Comparison of ENCODE assay signal across 2 cellular contexts in the genomic region with DNA sequence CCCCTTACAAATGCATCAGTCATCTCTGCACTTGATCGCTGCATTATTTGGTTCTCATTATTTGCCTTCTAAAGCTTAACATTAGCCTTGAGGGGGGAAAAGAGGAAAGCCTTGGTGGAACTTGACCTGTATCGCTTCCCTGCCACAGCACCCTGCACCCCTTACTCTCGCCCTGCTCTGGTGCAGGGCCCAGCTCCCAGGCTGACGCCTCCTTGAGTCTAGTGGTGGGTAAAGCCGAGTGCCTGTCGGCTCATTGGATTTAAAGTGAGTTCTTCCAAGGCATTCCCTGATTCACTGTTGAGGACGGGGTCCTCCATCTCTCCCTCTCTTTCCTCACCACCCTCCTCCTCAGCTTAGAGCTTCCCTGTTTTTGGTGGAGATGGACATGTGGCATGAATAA.
TF ChIP-seq lines count a peak whose summit lies in the region.

No MANE protein-coding gene starts in this region.

TF ChIP-seq in GM23338, 12 proteins besides CTCF, POLR2A, EP300 and RAD21 (continued from another document):
- TF ChIP-seq, protein P1, sequence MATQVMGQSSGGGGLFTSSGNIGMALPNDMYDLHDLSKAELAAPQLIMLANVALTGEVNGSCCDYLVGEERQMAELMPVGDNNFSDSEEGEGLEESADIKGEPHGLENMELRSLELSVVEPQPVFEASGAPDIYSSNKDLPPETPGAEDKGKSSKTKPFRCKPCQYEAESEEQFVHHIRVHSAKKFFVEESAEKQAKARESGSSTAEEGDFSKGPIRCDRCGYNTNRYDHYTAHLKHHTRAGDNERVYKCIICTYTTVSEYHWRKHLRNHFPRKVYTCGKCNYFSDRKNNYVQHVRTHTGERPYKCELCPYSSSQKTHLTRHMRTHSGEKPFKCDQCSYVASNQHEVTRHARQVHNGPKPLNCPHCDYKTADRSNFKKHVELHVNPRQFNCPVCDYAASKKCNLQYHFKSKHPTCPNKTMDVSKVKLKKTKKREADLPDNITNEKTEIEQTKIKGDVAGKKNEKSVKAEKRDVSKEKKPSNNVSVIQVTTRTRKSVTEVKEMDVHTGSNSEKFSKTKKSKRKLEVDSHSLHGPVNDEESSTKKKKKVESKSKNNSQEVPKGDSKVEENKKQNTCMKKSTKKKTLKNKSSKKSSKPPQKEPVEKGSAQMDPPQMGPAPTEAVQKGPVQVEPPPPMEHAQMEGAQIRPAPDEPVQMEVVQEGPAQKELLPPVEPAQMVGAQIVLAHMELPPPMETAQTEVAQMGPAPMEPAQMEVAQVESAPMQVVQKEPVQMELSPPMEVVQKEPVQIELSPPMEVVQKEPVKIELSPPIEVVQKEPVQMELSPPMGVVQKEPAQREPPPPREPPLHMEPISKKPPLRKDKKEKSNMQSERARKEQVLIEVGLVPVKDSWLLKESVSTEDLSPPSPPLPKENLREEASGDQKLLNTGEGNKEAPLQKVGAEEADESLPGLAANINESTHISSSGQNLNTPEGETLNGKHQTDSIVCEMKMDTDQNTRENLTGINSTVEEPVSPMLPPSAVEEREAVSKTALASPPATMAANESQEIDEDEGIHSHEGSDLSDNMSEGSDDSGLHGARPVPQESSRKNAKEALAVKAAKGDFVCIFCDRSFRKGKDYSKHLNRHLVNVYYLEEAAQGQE (IDR thresholded peaks at IDR 0.05; ENCODE audit: unreplicated experiment): no peak
- TF ChIP-seq JUNB (IDR thresholded peaks at IDR 0.05; ENCODE audit: unreplicated experiment) (no peak), STAT1 (IDR thresholded peaks at IDR 0.05; ENCODE audit: unreplicated experiment) (no peak), ZNF114 (CRISPR knock-in tag; IDR thresholded peaks at IDR 0.05) (no peak), EZH2phosphoT487 (IDR thresholded peaks at IDR 0.05; ENCODE audit: unreplicated experiment) (no peak), CREB1 (CRISPR knock-in tag; IDR thresholded peaks at IDR 0.05; ENCODE audit: low read depth) (no peak), POLR2AphosphoS5 (IDR thresholded peaks at IDR 0.05; ENCODE audit: low read depth) (no peak), EZH2 (IDR thresholded peaks at IDR 0.05; ENCODE audit: low read depth, unreplicated experiment) (no peak), ZNF331 (CRISPR knock-in tag; IDR thresholded peaks at IDR 0.05; ENCODE audit: low read depth) (no peak)
- TF ChIP-seq, protein P2, sequence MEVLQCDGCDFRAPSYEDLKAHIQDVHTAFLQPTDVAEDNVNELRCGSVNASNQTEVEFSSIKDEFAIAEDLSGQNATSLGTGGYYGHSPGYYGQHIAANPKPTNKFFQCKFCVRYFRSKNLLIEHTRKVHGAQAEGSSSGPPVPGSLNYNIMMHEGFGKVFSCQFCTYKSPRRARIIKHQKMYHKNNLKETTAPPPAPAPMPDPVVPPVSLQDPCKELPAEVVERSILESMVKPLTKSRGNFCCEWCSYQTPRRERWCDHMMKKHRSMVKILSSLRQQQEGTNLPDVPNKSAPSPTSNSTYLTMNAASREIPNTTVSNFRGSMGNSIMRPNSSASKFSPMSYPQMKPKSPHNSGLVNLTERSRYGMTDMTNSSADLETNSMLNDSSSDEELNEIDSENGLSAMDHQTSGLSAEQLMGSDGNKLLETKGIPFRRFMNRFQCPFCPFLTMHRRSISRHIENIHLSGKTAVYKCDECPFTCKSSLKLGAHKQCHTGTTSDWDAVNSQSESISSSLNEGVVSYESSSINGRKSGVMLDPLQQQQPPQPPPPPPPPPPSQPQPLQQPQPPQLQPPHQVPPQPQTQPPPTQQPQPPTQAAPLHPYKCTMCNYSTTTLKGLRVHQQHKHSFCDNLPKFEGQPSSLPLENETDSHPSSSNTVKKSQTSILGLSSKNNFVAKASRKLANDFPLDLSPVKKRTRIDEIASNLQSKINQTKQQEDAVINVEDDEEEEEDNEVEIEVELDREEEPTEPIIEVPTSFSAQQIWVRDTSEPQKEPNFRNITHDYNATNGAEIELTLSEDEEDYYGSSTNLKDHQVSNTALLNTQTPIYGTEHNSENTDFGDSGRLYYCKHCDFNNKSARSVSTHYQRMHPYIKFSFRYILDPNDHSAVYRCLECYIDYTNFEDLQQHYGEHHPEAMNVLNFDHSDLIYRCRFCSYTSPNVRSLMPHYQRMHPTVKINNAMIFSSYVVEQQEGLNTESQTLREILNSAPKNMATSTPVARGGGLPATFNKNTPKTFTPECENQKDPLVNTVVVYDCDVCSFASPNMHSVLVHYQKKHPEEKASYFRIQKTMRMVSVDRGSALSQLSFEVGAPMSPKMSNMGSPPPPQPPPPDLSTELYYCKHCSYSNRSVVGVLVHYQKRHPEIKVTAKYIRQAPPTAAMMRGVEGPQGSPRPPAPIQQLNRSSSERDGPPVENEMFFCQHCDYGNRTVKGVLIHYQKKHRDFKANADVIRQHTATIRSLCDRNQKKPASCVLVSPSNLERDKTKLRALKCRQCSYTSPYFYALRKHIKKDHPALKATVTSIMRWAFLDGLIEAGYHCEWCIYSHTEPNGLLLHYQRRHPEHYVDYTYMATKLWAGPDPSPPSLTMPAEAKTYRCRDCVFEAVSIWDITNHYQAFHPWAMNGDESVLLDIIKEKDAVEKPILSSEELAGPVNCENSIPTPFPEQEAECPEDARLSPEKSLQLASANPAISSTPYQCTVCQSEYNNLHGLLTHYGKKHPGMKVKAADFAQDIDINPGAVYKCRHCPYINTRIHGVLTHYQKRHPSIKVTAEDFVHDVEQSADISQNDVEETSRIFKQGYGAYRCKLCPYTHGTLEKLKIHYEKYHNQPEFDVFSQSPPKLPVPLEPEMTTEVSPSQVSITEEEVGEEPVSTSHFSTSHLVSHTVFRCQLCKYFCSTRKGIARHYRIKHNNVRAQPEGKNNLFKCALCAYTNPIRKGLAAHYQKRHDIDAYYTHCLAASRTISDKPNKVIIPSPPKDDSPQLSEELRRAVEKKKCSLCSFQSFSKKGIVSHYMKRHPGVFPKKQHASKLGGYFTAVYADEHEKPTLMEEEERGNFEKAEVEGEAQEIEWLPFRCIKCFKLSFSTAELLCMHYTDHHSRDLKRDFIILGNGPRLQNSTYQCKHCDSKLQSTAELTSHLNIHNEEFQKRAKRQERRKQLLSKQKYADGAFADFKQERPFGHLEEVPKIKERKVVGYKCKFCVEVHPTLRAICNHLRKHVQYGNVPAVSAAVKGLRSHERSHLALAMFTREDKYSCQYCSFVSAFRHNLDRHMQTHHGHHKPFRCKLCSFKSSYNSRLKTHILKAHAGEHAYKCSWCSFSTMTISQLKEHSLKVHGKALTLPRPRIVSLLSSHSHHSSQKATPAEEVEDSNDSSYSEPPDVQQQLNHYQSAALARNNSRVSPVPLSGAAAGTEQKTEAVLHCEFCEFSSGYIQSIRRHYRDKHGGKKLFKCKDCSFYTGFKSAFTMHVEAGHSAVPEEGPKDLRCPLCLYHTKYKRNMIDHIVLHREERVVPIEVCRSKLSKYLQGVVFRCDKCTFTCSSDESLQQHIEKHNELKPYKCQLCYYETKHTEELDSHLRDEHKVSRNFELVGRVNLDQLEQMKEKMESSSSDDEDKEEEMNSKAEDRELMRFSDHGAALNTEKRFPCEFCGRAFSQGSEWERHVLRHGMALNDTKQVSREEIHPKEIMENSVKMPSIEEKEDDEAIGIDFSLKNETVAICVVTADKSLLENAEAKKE (CRISPR knock-in tag; IDR thresholded peaks at IDR 0.05): no peak

TF ChIP-seq in WTC11, 78 proteins besides CTCF, POLR2A, EP300 and RAD21 (continued from another document):
- TF ChIP-seq, protein P3, sequence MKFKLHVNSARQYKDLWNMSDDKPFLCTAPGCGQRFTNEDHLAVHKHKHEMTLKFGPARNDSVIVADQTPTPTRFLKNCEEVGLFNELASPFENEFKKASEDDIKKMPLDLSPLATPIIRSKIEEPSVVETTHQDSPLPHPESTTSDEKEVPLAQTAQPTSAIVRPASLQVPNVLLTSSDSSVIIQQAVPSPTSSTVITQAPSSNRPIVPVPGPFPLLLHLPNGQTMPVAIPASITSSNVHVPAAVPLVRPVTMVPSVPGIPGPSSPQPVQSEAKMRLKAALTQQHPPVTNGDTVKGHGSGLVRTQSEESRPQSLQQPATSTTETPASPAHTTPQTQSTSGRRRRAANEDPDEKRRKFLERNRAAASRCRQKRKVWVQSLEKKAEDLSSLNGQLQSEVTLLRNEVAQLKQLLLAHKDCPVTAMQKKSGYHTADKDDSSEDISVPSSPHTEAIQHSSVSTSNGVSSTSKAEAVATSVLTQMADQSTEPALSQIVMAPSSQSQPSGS (CRISPR knock-in tag; IDR thresholded peaks at IDR 0.05; ENCODE audit: borderline replicate concordance, low read depth): no peak
- no peak for TF ChIP-seq GABPB1 (CRISPR knock-in tag; IDR thresholded peaks at IDR 0.05)
- no peak for TF ChIP-seq ZNF138 (CRISPR knock-in tag; conservative IDR thresholded peaks at IDR 0.05)
- TF ChIP-seq, protein P4, sequence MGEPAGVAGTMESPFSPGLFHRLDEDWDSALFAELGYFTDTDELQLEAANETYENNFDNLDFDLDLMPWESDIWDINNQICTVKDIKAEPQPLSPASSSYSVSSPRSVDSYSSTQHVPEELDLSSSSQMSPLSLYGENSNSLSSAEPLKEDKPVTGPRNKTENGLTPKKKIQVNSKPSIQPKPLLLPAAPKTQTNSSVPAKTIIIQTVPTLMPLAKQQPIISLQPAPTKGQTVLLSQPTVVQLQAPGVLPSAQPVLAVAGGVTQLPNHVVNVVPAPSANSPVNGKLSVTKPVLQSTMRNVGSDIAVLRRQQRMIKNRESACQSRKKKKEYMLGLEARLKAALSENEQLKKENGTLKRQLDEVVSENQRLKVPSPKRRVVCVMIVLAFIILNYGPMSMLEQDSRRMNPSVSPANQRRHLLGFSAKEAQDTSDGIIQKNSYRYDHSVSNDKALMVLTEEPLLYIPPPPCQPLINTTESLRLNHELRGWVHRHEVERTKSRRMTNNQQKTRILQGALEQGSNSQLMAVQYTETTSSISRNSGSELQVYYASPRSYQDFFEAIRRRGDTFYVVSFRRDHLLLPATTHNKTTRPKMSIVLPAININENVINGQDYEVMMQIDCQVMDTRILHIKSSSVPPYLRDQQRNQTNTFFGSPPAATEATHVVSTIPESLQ (CRISPR knock-in tag; IDR thresholded peaks at IDR 0.05): no peak
- TF ChIP-seq, protein P5, sequence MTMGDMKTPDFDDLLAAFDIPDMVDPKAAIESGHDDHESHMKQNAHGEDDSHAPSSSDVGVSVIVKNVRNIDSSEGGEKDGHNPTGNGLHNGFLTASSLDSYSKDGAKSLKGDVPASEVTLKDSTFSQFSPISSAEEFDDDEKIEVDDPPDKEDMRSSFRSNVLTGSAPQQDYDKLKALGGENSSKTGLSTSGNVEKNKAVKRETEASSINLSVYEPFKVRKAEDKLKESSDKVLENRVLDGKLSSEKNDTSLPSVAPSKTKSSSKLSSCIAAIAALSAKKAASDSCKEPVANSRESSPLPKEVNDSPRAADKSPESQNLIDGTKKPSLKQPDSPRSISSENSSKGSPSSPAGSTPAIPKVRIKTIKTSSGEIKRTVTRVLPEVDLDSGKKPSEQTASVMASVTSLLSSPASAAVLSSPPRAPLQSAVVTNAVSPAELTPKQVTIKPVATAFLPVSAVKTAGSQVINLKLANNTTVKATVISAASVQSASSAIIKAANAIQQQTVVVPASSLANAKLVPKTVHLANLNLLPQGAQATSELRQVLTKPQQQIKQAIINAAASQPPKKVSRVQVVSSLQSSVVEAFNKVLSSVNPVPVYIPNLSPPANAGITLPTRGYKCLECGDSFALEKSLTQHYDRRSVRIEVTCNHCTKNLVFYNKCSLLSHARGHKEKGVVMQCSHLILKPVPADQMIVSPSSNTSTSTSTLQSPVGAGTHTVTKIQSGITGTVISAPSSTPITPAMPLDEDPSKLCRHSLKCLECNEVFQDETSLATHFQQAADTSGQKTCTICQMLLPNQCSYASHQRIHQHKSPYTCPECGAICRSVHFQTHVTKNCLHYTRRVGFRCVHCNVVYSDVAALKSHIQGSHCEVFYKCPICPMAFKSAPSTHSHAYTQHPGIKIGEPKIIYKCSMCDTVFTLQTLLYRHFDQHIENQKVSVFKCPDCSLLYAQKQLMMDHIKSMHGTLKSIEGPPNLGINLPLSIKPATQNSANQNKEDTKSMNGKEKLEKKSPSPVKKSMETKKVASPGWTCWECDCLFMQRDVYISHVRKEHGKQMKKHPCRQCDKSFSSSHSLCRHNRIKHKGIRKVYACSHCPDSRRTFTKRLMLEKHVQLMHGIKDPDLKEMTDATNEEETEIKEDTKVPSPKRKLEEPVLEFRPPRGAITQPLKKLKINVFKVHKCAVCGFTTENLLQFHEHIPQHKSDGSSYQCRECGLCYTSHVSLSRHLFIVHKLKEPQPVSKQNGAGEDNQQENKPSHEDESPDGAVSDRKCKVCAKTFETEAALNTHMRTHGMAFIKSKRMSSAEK (CRISPR knock-in tag; IDR thresholded peaks at IDR 0.05; ENCODE audit: borderline replicate concordance): no peak
- no peak for TF ChIP-seq JAZF1 (CRISPR knock-in tag; IDR thresholded peaks at IDR 0.05)
- no peak for TF ChIP-seq ZNF317 (CRISPR knock-in tag; IDR thresholded peaks at IDR 0.05; ENCODE audit: borderline replicate concordance, low read depth)
- TF ChIP-seq TCF7 (CRISPR knock-in tag; IDR thresholded peaks at IDR 0.05; ENCODE audit: low read depth): no peak
- no peak for TF ChIP-seq SMAD4 (CRISPR knock-in tag; IDR thresholded peaks at IDR 0.05)
